ENCODE assay signal across 9 cellular contexts in genomic region chr12:104216461-104217058, GRCh38.
A peak's percentile ranks its signal among the peaks of the same experiment; 100 is the strongest.
DNase-seq lines count a peak whose midpoint lies in the region; ATAC-seq and TF ChIP-seq lines count a peak whose summit lies in the region.
"Had no signal": no experiment of that assay in that cellular context is flagged by ENCODE, and none has a peak within 500 bp of the region (broad histone marks: within the 10 kb centered on the region; RNA-seq: fewer than 3 reads in every experiment).

No MANE protein-coding gene starts in this region.

- no peaks in the 10 kb centered on the region for H3K27me3 ChIP-seq in ACC112 (ENCODE audit: insufficient read depth, low read length)
- no peaks in the 10 kb centered on the region for H3K27me3 ChIP-seq in MM.1S (replicated peaks; ENCODE audit: insufficient read depth, low read length)
- H3K27me3 ChIP-seq in WERI-Rb-1 (ENCODE audit: insufficient read depth, low read depth, severe bottlenecking): no peaks in the 10 kb centered on the region
- H3K27me3 ChIP-seq: SJSA1 had no signal

- no peaks in the 10 kb centered on the region for H3K36me3 Mint-ChIP-seq in effector memory CD8-positive, alpha-beta T cell (ENCODE audit: insufficient read depth)
- peaks cover 10% of the 10 kb centered on the region for H3K36me3 Mint-ChIP-seq in nephron progenitor cell (ENCODE audit: low read depth)

- no peaks in the 10 kb centered on the region for H4K20me1 ChIP-seq in MM.1S (ENCODE audit: insufficient read depth, low read length)

- no peak for TF ChIP-seq CTCF in MM.1S (IDR thresholded peaks at IDR 0.05; ENCODE audit: low read length)
- TF ChIP-seq CTCF in nephron progenitor cell (IDR thresholded peaks at IDR 0.05): no peak
- no peak for TF ChIP-seq CTCF in WERI-Rb-1 (IDR thresholded peaks at IDR 0.05; ENCODE audit: low read depth, low read length)

- H3K9ac ChIP-seq in MM.1S (ENCODE audit: low read length): no peak overlapping the region

- peaks cover 0 to 3% of the 10 kb centered on the region in 2 donors for H3K27me3 Mint-ChIP-seq in effector memory CD8-positive, alpha-beta T cell
- peaks cover 20% of the 10 kb centered on the region for H3K27me3 Mint-ChIP-seq in nephron progenitor cell (ENCODE audit: low read depth, poor library complexity)

- H3K4me3 ChIP-seq in ACC112 (ENCODE audit: low read depth, low read length) (peak overlapping the region; percentile 78), MM.1S (ENCODE audit: low read length) (peak overlapping the region; percentile 75; the same call in 1 of the 2 replicates), WERI-Rb-1 (ENCODE audit: low read depth, low read length) (no peak overlapping the region)
- H3K4me3 ChIP-seq: SJSA1 had no signal

- H3K4me1 ChIP-seq in ACC112 (ENCODE audit: control insufficient read depth, insufficient read depth, low read length, unreplicated experiment): peaks cover 25% of the 10 kb centered on the region
- H3K4me1 ChIP-seq in MM.1S (ENCODE audit: low read length): 0 out of 2 replicates have a peak, but pooled peaks cover 2% of the 10 kb centered on the region

- peak overlapping the region; percentile 97; the same call in 1 of the 2 replicates for H3K4me2 ChIP-seq in MM.1S (ENCODE audit: low read depth, low read length)

- no peak overlapping the region for H2AFZ ChIP-seq in ACC112 (ENCODE audit: low read length, unreplicated experiment)
- H2AFZ ChIP-seq in MM.1S (ENCODE audit: low read length): peak overlapping the region; percentile 97

- no peaks in the 10 kb centered on the region for H3F3A ChIP-seq in MM.1S (ENCODE audit: insufficient read depth, low read length)

- H3K27ac ChIP-seq in ACC112 (ENCODE audit: low read depth, low read length): peak overlapping the region; percentile 25
- H3K27ac ChIP-seq in MM.1S (ENCODE audit: low read length): no peak overlapping the region
- H3K27ac ChIP-seq in WERI-Rb-1: no peak overlapping the region
- H3K27ac ChIP-seq: SJSA1 had no signal

- DNase-seq in MM.1S: no peak
- no peak for DNase-seq in effector memory CD8-positive, alpha-beta T cell
- DNase-seq in nephron progenitor cell: no peak
- no peak for DNase-seq in WERI-Rb-1

- ATAC-seq in effector memory CD8-positive, alpha-beta T cell (replicated peaks): no peak
- ATAC-seq in HG02588 (IDR thresholded peaks at IDR 0.05; ENCODE audit: unreplicated experiment) (no peak), HG03460 (IDR thresholded peaks at IDR 0.05; ENCODE audit: unreplicated experiment) (no peak), HG03135 (IDR thresholded peaks at IDR 0.05; ENCODE audit: unreplicated experiment) (no peak)

- peak overlapping the region in 1 of 2 donors; percentile 79 for H3K27ac Mint-ChIP-seq in effector memory CD8-positive, alpha-beta T cell
- no peak overlapping the region for H3K27ac Mint-ChIP-seq in nephron progenitor cell

- no peaks in the 10 kb centered on the region for H3K9me2 ChIP-seq in MM.1S (replicated peaks; ENCODE audit: insufficient read depth, low read length)

- H3K79me2 ChIP-seq in ACC112 (ENCODE audit: control insufficient read depth, insufficient read depth, low read length, unreplicated experiment) (peaks cover 12% of the 10 kb centered on the region), MM.1S (ENCODE audit: low read length) (no peaks in the 10 kb centered on the region)

- peaks cover 11 to 17% of the 10 kb centered on the region in 2 donors for H3K4me1 Mint-ChIP-seq in effector memory CD8-positive, alpha-beta T cell (ENCODE audit: low read depth in 2 of 2)
- peaks cover 5% of the 10 kb centered on the region for H3K4me1 Mint-ChIP-seq in nephron progenitor cell

- H3K4me3 Mint-ChIP-seq in effector memory CD8-positive, alpha-beta T cell: peak overlapping the region; percentile 81
- H3K4me3 Mint-ChIP-seq in nephron progenitor cell: peak overlapping the region; percentile 84

- no peaks in the 10 kb centered on the region for H3K9me3 Mint-ChIP-seq in effector memory CD8-positive, alpha-beta T cell
- H3K9me3 Mint-ChIP-seq in nephron progenitor cell: peaks cover 28% of the 10 kb centered on the region

- H3K36me3 ChIP-seq in ACC112 (ENCODE audit: insufficient read depth, low read length): no peaks in the 10 kb centered on the region
- H3K36me3 ChIP-seq in MM.1S (replicated peaks; ENCODE audit: insufficient read depth, low read length): no peaks in the 10 kb centered on the region
- no peaks in the 10 kb centered on the region for H3K36me3 ChIP-seq in WERI-Rb-1
- H3K36me3 ChIP-seq: SJSA1 had no signal

- no peaks in the 10 kb centered on the region for H3K9me3 ChIP-seq in MM.1S (replicated peaks; ENCODE audit: insufficient read depth, low read length)
- H3K9me3 ChIP-seq in WERI-Rb-1 (ENCODE audit: severe bottlenecking): no peaks in the 10 kb centered on the region
- H3K9me3 ChIP-seq: SJSA1 had no signal
